Comparison of ENCODE assay signal across 8 cellular contexts in the genomic region with DNA sequence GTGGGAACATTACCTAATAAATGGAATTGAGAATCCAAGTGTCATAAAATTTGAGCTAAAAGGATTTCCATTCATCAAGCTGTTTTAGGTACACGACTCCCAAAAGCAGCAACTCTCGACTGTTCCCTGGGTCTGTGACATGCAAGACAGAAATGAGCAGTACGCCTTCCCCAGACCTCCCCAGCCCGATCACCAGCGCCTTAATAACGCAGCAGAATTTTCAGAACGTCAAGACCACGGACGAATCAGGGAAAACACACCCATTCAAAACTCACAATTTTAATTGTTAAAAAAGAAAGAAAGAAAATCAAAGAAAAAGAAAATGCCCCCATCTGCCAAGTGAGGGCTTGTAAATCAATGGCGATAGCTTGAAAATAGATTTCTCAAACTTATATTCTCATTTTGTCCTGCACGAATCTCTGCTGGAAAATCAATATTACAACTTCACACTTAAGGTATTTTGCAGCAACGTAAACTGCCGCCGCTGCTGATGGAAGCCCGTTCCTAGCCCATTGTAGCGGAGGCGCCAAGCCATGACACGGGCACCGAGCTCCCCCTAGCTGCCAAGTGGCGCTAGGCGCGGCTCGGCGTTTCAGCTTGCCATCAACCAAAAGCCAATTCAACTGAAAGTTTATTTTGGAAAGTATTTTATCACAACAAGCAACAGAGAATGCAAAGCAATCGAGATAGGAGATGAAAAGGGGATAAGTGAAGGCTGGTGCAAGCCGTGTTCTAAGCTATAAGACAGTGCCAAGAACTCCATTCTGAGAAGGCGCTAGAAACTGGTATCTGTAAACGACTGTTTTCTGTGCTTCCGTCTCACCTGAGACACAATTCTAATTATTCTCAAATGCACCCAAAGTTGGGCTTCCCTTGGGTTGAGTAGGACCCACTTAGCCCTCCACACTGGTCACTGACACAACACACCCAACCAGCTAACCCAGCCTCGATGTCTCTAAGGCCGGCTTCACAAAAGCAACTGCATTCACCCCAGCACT. TPM values are rescaled to one million over a fixed set of nuclear protein-coding genes. Genes with fewer than 3 reads are reported as not detected.
A peak's percentile ranks its signal among the peaks of the same experiment; 100 is the strongest.
DNase-seq lines count a peak whose midpoint lies in the region; ATAC-seq lines count a peak whose summit lies in the region.

No MANE protein-coding gene starts in this region.

- H3K79me1 ChIP-seq in mesenchymal stem cell (replicated peaks; ENCODE audit: low read length, poor library complexity, severe bottlenecking) = no peaks in the 10 kb centered on the region

- no peaks in the 10 kb centered on the region for H3K9me3 ChIP-seq in mesenchymal stem cell (ENCODE audit: control insufficient read depth, low read length)

- H2BK120ac ChIP-seq in mesenchymal stem cell (ENCODE audit: low read depth, low read length) = no peak overlapping the region

- no peak overlapping the region for H4K91ac ChIP-seq in mesenchymal stem cell (ENCODE audit: low read length)

- no peaks in the 10 kb centered on the region for H3K9me3 Mint-ChIP-seq in activated CD4-positive, alpha-beta memory T cell treated with anti-CD3 and anti-CD28 coated beads, Interleukin-2, amount 10 ng/mL, durations not matched to agents 7 days and 5 days

- no peak overlapping the region for H3K23ac ChIP-seq in mesenchymal stem cell (ENCODE audit: low read length in 2 of 2)

- peaks cover 81% of the 10 kb centered on the region for H3K36me3 Mint-ChIP-seq in activated CD4-positive, alpha-beta memory T cell treated with anti-CD3 and anti-CD28 coated beads, Interleukin-2, amount 10 ng/mL, durations not matched to agents 7 days and 5 days (ENCODE audit: low read depth)

- peak overlapping the region; percentile 3 for H3K4me2 ChIP-seq in mesenchymal stem cell (ENCODE audit: low read length, poor library complexity, severe bottlenecking)

- ATAC-seq in HG03103 (IDR thresholded peaks at IDR 0.05; ENCODE audit: low read depth, unreplicated experiment) = peak; percentile 67

- H3K9ac ChIP-seq in mesenchymal stem cell (ENCODE audit: low read length) = peak overlapping the region; percentile 51

- POLR2A ChIA-PET in activated CD4-positive, alpha-beta memory T cell treated with anti-CD3 and anti-CD28 coated beads, Interleukin-2, amount 10 ng/mL, durations not matched to agents 7 days and 5 days (lab: Charles Lee) = interaction anchor here (1.0 to 24.6 kb wide), 18 partner anchors 28 to 1663 kb away, joined by 3 to 1689 read pairs (median 4); no protein-coding TSS in a partner anchor

- DNase-seq in NCI-H82 (lab: John Stamatoyannopoulos, UW) (peak; percentile 83), NCI-H82 treated with DMSO at 0.1 percent for 48 hours (lab: John Stamatoyannopoulos, UW; ENCODE audit: unreplicated experiment) (no peak), NCI-H526 (lab: John Stamatoyannopoulos, UW) (peak; percentile 55 to 89), ecto neural progenitor cell (ENCODE audit: low spot score) (peak; percentile 85), mesenchymal stem cell (peak; percentile 52)
- peak; percentile 92 for DNase-seq in activated CD4-positive, alpha-beta memory T cell treated with anti-CD3 and anti-CD28 coated beads, Interleukin-2, amount 10 ng/mL, durations not matched to agents 7 days and 5 days
- DNase-seq in stimulated activated CD8-positive, alpha-beta memory T cell treated with anti-CD3 and anti-CD28 coated beads, Interleukin-15, amount 100 ng/mL, for 4 hours (ENCODE audit: low read depth in 2 of 2) = peak; percentile 73 to 80

- no peak overlapping the region for H4K8ac ChIP-seq in mesenchymal stem cell (ENCODE audit: low read length)

- WGBS in mesenchymal stem cell = 30% methylated on average over 21 of the region's 31 CpGs

- H3K4ac ChIP-seq in mesenchymal stem cell (ENCODE audit: low read depth in 1 of 2, low read length in 2 of 2) = no peak overlapping the region

- H3K27me3 Mint-ChIP-seq in activated CD4-positive, alpha-beta memory T cell treated with anti-CD3 and anti-CD28 coated beads, Interleukin-2, amount 10 ng/mL, durations not matched to agents 7 days and 5 days = no peaks in the 10 kb centered on the region

- H2BK12ac ChIP-seq in mesenchymal stem cell (ENCODE audit: low read length in 2 of 2) = no peak overlapping the region

- no peak overlapping the region for H3K18ac ChIP-seq in mesenchymal stem cell (ENCODE audit: low read depth in 1 of 2, low read length in 2 of 2)

- H3K27me3 ChIP-seq in mesenchymal stem cell (ENCODE audit: control insufficient read depth in 1 of 2, insufficient read depth in 1 of 2, low read length in 2 of 2) = peaks cover 51 to 77% of the 10 kb centered on the region in 2 experiments

- H3K36me3 ChIP-seq in mesenchymal stem cell (ENCODE audit: control insufficient read depth in 1 of 2, insufficient read depth in 2 of 2, low read depth in 1 of 2, low read length in 2 of 2) = no peaks in the 10 kb centered on the region

- H2BK5ac ChIP-seq in mesenchymal stem cell (ENCODE audit: low read depth, low read length, poor library complexity, severe bottlenecking) = no peak overlapping the region

- peaks cover 12% of the 10 kb centered on the region for H3K4me1 ChIP-seq in mesenchymal stem cell (ENCODE audit: control insufficient read depth, insufficient read depth, low read depth, low read length)

- CTCF ChIA-PET in activated CD4-positive, alpha-beta memory T cell treated with anti-CD3 and anti-CD28 coated beads, Interleukin-2, amount 10 ng/mL, durations not matched to agents 7 days and 5 days (lab: Charles Lee) = interaction anchor here (0.6 to 11.1 kb wide), 22 partner anchors 12 to 1808 kb away, joined by 3 to 214 read pairs (median 4); no protein-coding TSS in a partner anchor

- H2AK5ac ChIP-seq in mesenchymal stem cell (ENCODE audit: low read length, severe bottlenecking) = no peak overlapping the region

- peaks cover 59% of the 10 kb centered on the region for H3K4me1 Mint-ChIP-seq in activated CD4-positive, alpha-beta memory T cell treated with anti-CD3 and anti-CD28 coated beads, Interleukin-2, amount 10 ng/mL, durations not matched to agents 7 days and 5 days

- H3K14ac ChIP-seq in mesenchymal stem cell (ENCODE audit: low read length in 2 of 2) = no peak overlapping the region

- no peak overlapping the region for H2AFZ ChIP-seq in mesenchymal stem cell (ENCODE audit: low read depth, low read length)

- H3K4me3 Mint-ChIP-seq in activated CD4-positive, alpha-beta memory T cell treated with anti-CD3 and anti-CD28 coated beads, Interleukin-2, amount 10 ng/mL, durations not matched to agents 7 days and 5 days = peak overlapping the region; percentile 99

- no peak overlapping the region for H2BK15ac ChIP-seq in mesenchymal stem cell (ENCODE audit: low read depth, poor library complexity, severe bottlenecking)

- peak overlapping the region; percentile 100 for H3K27ac Mint-ChIP-seq in activated CD4-positive, alpha-beta memory T cell treated with anti-CD3 and anti-CD28 coated beads, Interleukin-2, amount 10 ng/mL, durations not matched to agents 7 days and 5 days

- H3K27ac ChIP-seq in mesenchymal stem cell (ENCODE audit: low read length, poor library complexity, severe bottlenecking) = no peak overlapping the region

- peak overlapping the region in 1 of 2 experiments; percentile 59 for H3K4me3 ChIP-seq in mesenchymal stem cell (ENCODE audit: insufficient read depth in 1 of 2, low read depth in 1 of 2, low read length in 2 of 2)

RNA-seq across cellular contexts. Expression of gene BCL11B, which starts 5.5 kb away (rescaled TPM):
- total RNA-seq in activated CD4-positive, alpha-beta memory T cell treated with anti-CD3 and anti-CD28 coated beads, Interleukin-2, amount 10 ng/mL, durations not matched to agents 7 days and 5 days = 10 to 100 TPM; 81.7 to 82.0 TPM
- polyA plus RNA-seq in mesenchymal stem cell (2013, experiment 1 of 2) = not detected
- not detected for polyA plus RNA-seq in mesenchymal stem cell (2013, experiment 2 of 2)
